In genomic region chr6:41651962-41652657, GRCh38 we compare ENCODE assay signal across 15 cellular contexts. TPM values are rescaled to one million over a fixed set of nuclear protein-coding genes. Genes with fewer than 3 reads are reported as not detected.
DNase-seq lines count a peak whose midpoint lies in the region; FAIRE-seq and TF ChIP-seq lines count a peak whose summit lies in the region.
"Had no signal": no experiment of that assay in that cellular context is flagged by ENCODE, and none has a peak within 500 bp of the region (broad histone marks: within the 10 kb centered on the region; RNA-seq: fewer than 3 reads in every experiment).

No MANE protein-coding gene starts in this region.

- peaks cover 12% of the 10 kb centered on the region for H3K79me1 ChIP-seq in trophoblast cell (ENCODE audit: low read length)

- H3K9me3 ChIP-seq in SK-N-MC (ENCODE audit: low read depth, low read length) (no peaks in the 10 kb centered on the region), trophoblast cell (ENCODE audit: insufficient read depth, low read depth, low read length) (no peaks in the 10 kb centered on the region)

- no peak overlapping the region for H3K4ac ChIP-seq in trophoblast cell (ENCODE audit: low read depth, low read length)

- H2BK120ac ChIP-seq in trophoblast cell (ENCODE audit: insufficient read depth, low read length, poor library complexity), result no peak overlapping the region

- TF ChIP-seq POLR2A in H54 (IDR thresholded peaks at IDR 0.05; ENCODE audit: low read depth, low read length), result no peak

- no peak overlapping the region for H3K14ac ChIP-seq in trophoblast cell (ENCODE audit: low read length)

- no peak overlapping the region for H2AFZ ChIP-seq in trophoblast cell (ENCODE audit: insufficient read depth, low read length, poor library complexity)

- H3K27ac ChIP-seq in C4-2B, result peak overlapping the region; percentile 54
- H3K27ac ChIP-seq in SK-N-MC, result peak overlapping the region; percentile 74
- H3K27ac ChIP-seq in trophoblast cell (ENCODE audit: low read depth, low read length), result peak overlapping the region; percentile 1

- no peak overlapping the region for H3K23ac ChIP-seq in trophoblast cell (ENCODE audit: low read length)

- H2AK5ac ChIP-seq in trophoblast cell (ENCODE audit: low read length), result no peak overlapping the region

- no peak overlapping the region for H3K4me3 ChIP-seq in SK-N-MC
- no peak overlapping the region for H3K4me3 ChIP-seq in trophoblast cell (ENCODE audit: low read depth, low read length)

- no peak overlapping the region for H4K91ac ChIP-seq in trophoblast cell (ENCODE audit: low read depth, low read length)

- no peak for FAIRE-seq in H54 (lab: Jason Lieb, UNC)

- no peak overlapping the region for H2BK5ac ChIP-seq in trophoblast cell (ENCODE audit: low read depth, low read length, poor library complexity)

- WGBS in trophoblast cell (ENCODE audit: extremely low coverage, insufficient coverage, insufficient read length), result no CpG with 5 or more reads among the region's 14 CpGs

- no peak overlapping the region for H4K8ac ChIP-seq in trophoblast cell (ENCODE audit: low read depth, low read length)

- DNase-seq in SK-N-MC (ENCODE audit: low read depth, low spot score) (no peak), islet precursor cell (peak; percentile 45), trophoblast cell (no peak), H54 (ENCODE audit: insufficient read length, low spot score) (no peak), CD1c-positive myeloid dendritic cell (ENCODE audit: extremely low spot score) (no peak)
- DNase-seq in effector CD4-positive, alpha-beta T cell, result no peak
- DNase-seq: DMS 273 treated with DMSO at 0.1 percent for 48 hours, MV-4-11, NCI-H1436, NCI-H2107, NCI-H748 treated with DMSO at 0.1 percent for 48 hours, SHP77 treated with DMSO at 0.1 percent for 48 hours had no signal

- H3K4me1 ChIP-seq in trophoblast cell (ENCODE audit: control insufficient read depth in 1 of 2, insufficient read depth in 2 of 2, low read length in 2 of 2), result peaks cover 40 to 42% of the 10 kb centered on the region in 2 experiments

- H3K4me2 ChIP-seq in trophoblast cell (ENCODE audit: low read length), result no peak overlapping the region

- H2BK12ac ChIP-seq in trophoblast cell (ENCODE audit: low read length), result no peak overlapping the region

- H3K27me3 ChIP-seq in trophoblast cell (ENCODE audit: insufficient read depth, low read length), result no peaks in the 10 kb centered on the region

- H3K9ac ChIP-seq in SK-N-MC (ENCODE audit: insufficient read length) (no peak overlapping the region), trophoblast cell (ENCODE audit: low read length) (no peak overlapping the region)

- no peak overlapping the region for H4K12ac ChIP-seq in trophoblast cell (ENCODE audit: low read depth, low read length)

- no peaks in the 10 kb centered on the region for H3K79me2 ChIP-seq in trophoblast cell (ENCODE audit: control insufficient read depth, insufficient read depth, low read length, poor library complexity)

- TF ChIP-seq CTCF in C4-2B (conservative IDR thresholded peaks at IDR 0.05), result no peak

- H3K36me3 ChIP-seq in SK-N-MC (ENCODE audit: insufficient read depth, low read length) (peaks cover 77% of the 10 kb centered on the region), trophoblast cell (ENCODE audit: control insufficient read depth in 1 of 2, insufficient read depth in 2 of 2, low read length in 2 of 2) (peaks cover 65 to 72% of the 10 kb centered on the region in 2 experiments)

- no peak overlapping the region for H3K18ac ChIP-seq in trophoblast cell (ENCODE audit: low read length)

RNA-seq across cellular contexts. Expression of gene MDFI, which starts 13.8 kb away (rescaled TPM):
- 206 and 208 TPM in 2 replicates for polyA plus RNA-seq in trophoblast cell (2013)
- polyA plus RNA-seq: BJ, IgD-negative memory B cell had no signal

Comparison
In these comparisons a context has a peak if more than half of its experiments do, and no peak if none do; other contexts are left out.
1. H3K27ac ChIP-seq: peak in every context shown above with its lines; median percentile 74 in SK-N-MC; 54 in C4-2B; 1 in trophoblast cell.